ENCODE assay signal across 18 cellular contexts in the genomic region with DNA sequence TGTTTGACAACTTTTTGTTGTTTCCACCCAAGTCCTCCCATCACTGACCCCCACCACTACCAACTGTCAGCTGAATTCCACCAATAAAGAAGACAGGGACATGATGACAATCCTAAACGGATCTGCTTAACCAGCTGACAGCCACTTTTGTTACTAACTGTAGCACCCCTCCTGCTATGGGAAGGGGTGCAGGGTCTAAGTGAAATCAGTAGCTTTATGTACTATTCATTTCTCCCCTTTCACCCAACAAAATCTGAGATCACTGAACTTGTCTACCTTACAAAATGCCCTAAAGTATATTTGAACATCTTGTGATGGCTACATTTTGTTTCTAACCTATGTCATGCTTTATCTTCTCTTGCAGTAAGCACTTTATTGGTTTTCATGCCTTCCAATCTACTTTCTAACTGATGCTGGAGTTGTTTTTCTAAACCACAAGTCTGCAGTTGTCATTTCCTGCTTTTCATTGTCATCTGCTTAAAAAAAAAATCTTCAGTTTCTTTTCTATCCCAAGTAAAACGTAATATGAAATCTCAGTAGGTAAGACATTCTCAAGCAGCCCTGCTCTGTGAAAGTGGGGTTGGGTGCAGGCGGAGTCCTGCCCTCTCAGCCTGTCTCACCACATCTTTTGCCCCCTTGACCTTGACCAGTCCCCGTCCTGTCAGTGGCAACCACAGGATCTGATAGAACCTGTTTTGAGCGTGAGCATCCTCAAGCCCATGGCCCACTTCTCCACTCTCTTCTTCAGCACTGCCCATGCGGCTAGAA.
DNase-seq lines count a peak whose midpoint lies in the region; ATAC-seq and TF ChIP-seq lines count a peak whose summit lies in the region.
"Had no signal": no experiment of that assay in that cellular context is flagged by ENCODE, and none has a peak within 500 bp of the region (broad histone marks: within the 10 kb centered on the region; RNA-seq: fewer than 3 reads in every experiment).

No MANE protein-coding gene starts in this region.

- TF ChIP-seq EP300 in transverse colon (IDR thresholded peaks at IDR 0.05; ENCODE audit: low read depth): no peak

- no peak overlapping the region for H3K27ac ChIP-seq in CD4-positive, alpha-beta memory T cell (ENCODE audit: low read depth, low read length)
- no peak overlapping the region for H3K27ac ChIP-seq in transverse colon
- H3K27ac ChIP-seq: gastroesophageal sphincter, PC-9, VCaP had no signal

- no peaks in the 10 kb centered on the region for H3K36me3 ChIP-seq in CD4-positive, alpha-beta memory T cell (ENCODE audit: insufficient read depth, low read length)
- H3K36me3 ChIP-seq in transverse colon: no peaks in the 10 kb centered on the region
- H3K36me3 ChIP-seq: gastroesophageal sphincter had no signal

- H3K4me3 Mint-ChIP-seq in CD4-positive, alpha-beta memory T cell: peak overlapping the region; percentile 66 to 87 (median 79)
- peak overlapping the region; percentile 51 to 85 (median 73) for H3K4me3 Mint-ChIP-seq in immature natural killer cell

- peaks cover 0 to 2% (median 0%) of the 10 kb centered on the region in 8 donors for H3K9me3 Mint-ChIP-seq in CD4-positive, alpha-beta memory T cell
- H3K9me3 Mint-ChIP-seq in immature natural killer cell: no peaks in the 10 kb centered on the region

- H3K36me3 Mint-ChIP-seq in CD4-positive, alpha-beta memory T cell: no peaks in the 10 kb centered on the region
- no peaks in the 10 kb centered on the region for H3K36me3 Mint-ChIP-seq in immature natural killer cell

- no peaks in the 10 kb centered on the region for H3K27me3 ChIP-seq in CD4-positive, alpha-beta memory T cell (ENCODE audit: insufficient read depth, low read length)
- H3K27me3 ChIP-seq in transverse colon: no peaks in the 10 kb centered on the region
- H3K27me3 ChIP-seq: gastroesophageal sphincter had no signal

- peaks cover 16 to 20% (median 17%) of the 10 kb centered on the region in 4 donors for H3K4me1 Mint-ChIP-seq in CD4-positive, alpha-beta memory T cell
- H3K4me1 Mint-ChIP-seq in immature natural killer cell: peaks cover 20 to 22% of the 10 kb centered on the region in 2 donors

- no peaks in the 10 kb centered on the region for H3K9me3 ChIP-seq in CD4-positive, alpha-beta memory T cell (ENCODE audit: control insufficient read depth in 1 of 2, low read length in 2 of 2)
- H3K9me3 ChIP-seq in transverse colon: no peaks in the 10 kb centered on the region
- H3K9me3 ChIP-seq: gastroesophageal sphincter had no signal

- CTCF ChIA-PET in CD4-positive, alpha-beta memory T cell (lab: Charles Lee; ENCODE audit: partially characterized antibody): no interaction called here

- H3K27ac Mint-ChIP-seq in CD4-positive, alpha-beta memory T cell: peak overlapping the region; percentile 52 to 94 (median 90)
- peak overlapping the region; percentile 26 to 85 (median 75) for H3K27ac Mint-ChIP-seq in immature natural killer cell

- intact Hi-C loops in CD4-positive, alpha-beta memory T cell (cut with micrococcal nuclease): no loop called here
- intact Hi-C loops in transverse colon (cut with DNase I; ENCODE audit: low total_unique reads): no loop called here

- in situ Hi-C loops in transverse colon (cut with MboI; ENCODE audit: low pct_ligation_motif_present in 1 of 4, low pct_unique_long_range_greater_than_20kb in 1 of 4, low sequenced_read_pairs in 3 of 4): no loop called here

- no peak for TF ChIP-seq POLR2A in transverse colon (IDR thresholded peaks at IDR 0.05)

- TF ChIP-seq CTCF in transverse colon (IDR thresholded peaks at IDR 0.05): no peak

- no peak for ATAC-seq in GM21381 (IDR thresholded peaks at IDR 0.05; ENCODE audit: unreplicated experiment)
- no peak for ATAC-seq in GM19035 (IDR thresholded peaks at IDR 0.05; ENCODE audit: unreplicated experiment)
- ATAC-seq: gastroesophageal sphincter, HCT116 had no signal

- H3K4me3 ChIP-seq in CD4-positive, alpha-beta memory T cell (ENCODE audit: low read length in 2 of 2): no peak overlapping the region
- H3K4me3 ChIP-seq in Jurkat, Clone E6-1 (ENCODE audit: low read length): peak overlapping the region; percentile 7; the same call in 1 of the 2 replicates
- H3K4me3 ChIP-seq in transverse colon: no peak overlapping the region
- H3K4me3 ChIP-seq: gastroesophageal sphincter, PC-9 had no signal

- WGBS in transverse colon (ENCODE audit: low coverage in 1 of 2), 2 donors: 64 to 70% methylated on average over 6 of the region's 6 CpGs

- peaks cover 15% of the 10 kb centered on the region for H3K4me1 ChIP-seq in CD4-positive, alpha-beta memory T cell (ENCODE audit: insufficient read depth, low read length)
- H3K4me1 ChIP-seq in transverse colon: no peaks in the 10 kb centered on the region

- DNase-seq in CD4-positive, alpha-beta memory T cell: peak in 4 of 5 donors; percentile 37 to 49 (median 42)
- DNase-seq in Jurkat, Clone E6-1 (ENCODE audit: low read depth, low spot score): peak; percentile 78
- DNase-seq in activated T-cell treated with anti-CD3 and anti-CD28 coated beads, Interleukin-2, amount 50 U/mL, for 48 hours: peak; percentile 24 to 26
- DNase-seq in immature natural killer cell (peak; percentile 0 to 17 (median 6)), transverse colon (no peak), NCI-H1436 treated with DMSO at 0.1 percent for 48 hours (lab: John Stamatoyannopoulos, UW) (no peak)
- DNase-seq: anterior cingulate cortex; NCI-H2029 treated with DMSO at 0.1 percent for 48 hours; NCI-H526; PC-9; posterior cingulate gyrus; stimulated activated CD4-positive, alpha-beta T cell treated with anti-CD3 and anti-CD28 coated beads, Interleukin-4, amount 100 ng/mL, for 4 hours; trophoblast cell had no signal

- H3K27me3 Mint-ChIP-seq in CD4-positive, alpha-beta memory T cell: no peaks in the 10 kb centered on the region
- peaks cover 2 to 4% (median 3%) of the 10 kb centered on the region in 3 donors for H3K27me3 Mint-ChIP-seq in immature natural killer cell (ENCODE audit: low read depth in 3 of 3)

- POLR2A ChIA-PET in CD4-positive, alpha-beta memory T cell (lab: Charles Lee; ENCODE audit: partially characterized antibody): no interaction called here

Comparison
In these comparisons a context has a peak if more than half of its experiments do, and no peak if none do; other contexts are left out.
1. DNase-seq: peak in CD4-positive, alpha-beta memory T cell (4 of 5), Jurkat, Clone E6-1 (single experiment), activated T-cell treated with anti-CD3 and anti-CD28 coated beads, Interleukin-2, amount 50 U/mL, for 48 hours (2 of 2) and immature natural killer cell (3 of 3); none in transverse colon (single experiment) and NCI-H1436 treated with DMSO at 0.1 percent for 48 hours (single experiment).